In the genomic region with DNA sequence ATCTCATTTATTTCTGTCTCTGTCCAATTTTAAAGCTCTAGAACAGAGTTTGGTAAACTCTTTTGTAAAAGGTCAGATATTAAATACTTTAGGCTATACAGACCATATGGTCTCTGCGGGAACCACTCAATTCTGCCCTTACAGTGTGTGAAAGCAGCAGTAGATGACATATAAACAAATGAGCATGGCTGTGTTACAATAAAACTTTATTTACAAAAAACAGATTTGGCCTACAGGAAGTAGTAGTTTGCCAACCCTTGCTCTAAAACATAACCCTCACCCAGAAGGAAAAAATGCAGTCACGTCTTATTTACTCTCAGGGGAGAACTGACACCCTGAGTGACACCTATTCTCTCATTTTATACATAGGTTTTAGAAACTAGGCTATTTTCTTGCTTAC, we compare ENCODE assay signal across 28 cellular contexts.
"Had no signal": no experiment of that assay in that cellular context is flagged by ENCODE, and none has a peak within 500 bp of the region (broad histone marks: within the 10 kb centered on the region; RNA-seq: fewer than 3 reads in every experiment).

No MANE protein-coding gene starts in this region.

- H3K9me3 ChIP-seq: colonic mucosa, esophagus squamous epithelium, gastrocnemius medialis, left lung, mucosa of descending colon had no signal

- H3K4me3 ChIP-seq: colonic mucosa, esophagus squamous epithelium, gastrocnemius medialis, heart right ventricle, left lung, lower lobe of right lung, mucosa of descending colon had no signal

- FAIRE-seq: endometrium, islet of Langerhans, keratinocyte had no signal

- H3K36me3 ChIP-seq: colonic mucosa, esophagus squamous epithelium, gastrocnemius medialis, heart right ventricle, left lung, lower lobe of right lung had no signal

- H3K27ac ChIP-seq: colonic mucosa, epithelial cell of prostate, esophagus squamous epithelium, gastrocnemius medialis, heart right ventricle, left lung, lower lobe of right lung had no signal

- DNase-seq: colonic mucosa; cortex of kidney; effector CD8-positive, alpha-beta T cell; effector memory CD8-positive, alpha-beta T cell; endodermal cell; erythroblast; esophagus squamous epithelium; foreskin fibroblast; foreskin melanocyte; gastrocnemius medialis; glutamatergic neuron; head of caudate nucleus; heart right ventricle; hippocampal formation; left cardiac atrium; left lung; left ventricle myocardium superior; lower lobe of right lung; mesenchymal stem cell; mucosa of descending colon; naive B cell had no signal

- H3K27ac Mint-ChIP-seq: dendritic cell treated with granulocyte-macrophage colony-stimulating factor and Interleukin-4, amounts not matched to agents 40 ng/mL and 50 ng/mL, for 4 days; effector memory CD8-positive, alpha-beta T cell; endodermal cell; mesothelial cell of epicardium; naive B cell had no signal

- H3K9me3 Mint-ChIP-seq: dendritic cell treated with granulocyte-macrophage colony-stimulating factor and Interleukin-4, amounts not matched to agents 40 ng/mL and 50 ng/mL, for 4 days had no signal

- H3K27me3 ChIP-seq: colonic mucosa, esophagus squamous epithelium, gastrocnemius medialis, heart right ventricle, left lung had no signal

- H3K4me3 Mint-ChIP-seq: dendritic cell treated with granulocyte-macrophage colony-stimulating factor and Interleukin-4, amounts not matched to agents 40 ng/mL and 50 ng/mL, for 4 days; effector memory CD8-positive, alpha-beta T cell; endodermal cell; mesothelial cell of epicardium had no signal

- H3K27me3 Mint-ChIP-seq: dendritic cell treated with granulocyte-macrophage colony-stimulating factor and Interleukin-4, amounts not matched to agents 40 ng/mL and 50 ng/mL, for 4 days; effector memory CD8-positive, alpha-beta T cell; naive B cell had no signal

- H3K4me1 ChIP-seq: colonic mucosa, esophagus squamous epithelium, gastrocnemius medialis, heart right ventricle, left lung, lower lobe of right lung had no signal

- ATAC-seq: effector memory CD8-positive, alpha-beta T cell; esophagus mucosa; gastrocnemius medialis; heart right ventricle; left cardiac atrium; left lung; left ventricle myocardium superior; lower lobe of right lung; mucosa of descending colon had no signal
